25 cellular contexts compared by ENCODE assay signal in the genomic region with DNA sequence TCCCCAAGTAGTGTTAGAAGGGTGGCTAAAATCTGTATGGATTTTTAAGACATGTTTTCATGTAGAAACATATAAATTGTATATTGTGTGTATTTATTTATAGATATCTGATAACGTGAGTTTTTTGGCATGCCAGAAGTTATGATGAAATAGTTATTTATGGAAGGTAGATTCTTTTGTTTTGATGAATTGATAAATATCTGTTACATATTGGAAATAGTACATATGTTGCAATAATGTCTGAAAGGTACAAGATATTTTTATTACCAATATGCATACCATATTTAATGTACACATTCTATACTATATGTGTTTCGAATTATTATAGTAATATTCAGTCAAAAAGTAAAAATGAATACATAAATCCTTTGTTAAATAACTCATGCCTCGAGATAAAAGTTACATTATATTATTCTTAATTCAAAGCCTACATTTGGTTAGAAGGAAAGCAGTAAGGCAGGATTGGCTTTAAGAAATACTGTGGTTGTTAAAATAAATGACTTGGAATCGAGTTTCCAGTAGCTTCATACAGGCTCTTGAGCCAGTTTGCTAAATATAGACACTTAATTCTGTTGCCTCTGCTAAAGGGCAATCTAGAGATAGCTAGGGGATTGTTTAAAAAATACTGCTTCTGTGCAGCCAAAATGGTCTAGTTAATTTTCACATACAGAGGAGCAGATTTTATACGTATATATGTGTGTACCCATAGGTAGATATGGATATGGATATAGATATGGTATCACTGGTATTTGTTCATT.
"Had no signal": no experiment of that assay in that cellular context is flagged by ENCODE, and none has a peak within 500 bp of the region (broad histone marks: within the 10 kb centered on the region; RNA-seq: fewer than 3 reads in every experiment).

No MANE protein-coding gene starts in this region.

- DNase-seq: activated CD4-positive, alpha-beta T cell treated with anti-CD3 and anti-CD28 coated beads for 48 hours; activated CD4-positive, alpha-beta T cell treated with anti-CD3 and anti-CD28 coated beads, Interleukin-2, amount 50 U/mL, for 4 hours; activated CD4-positive, CD25-positive, alpha-beta regulatory T cell treated with anti-CD3 and anti-CD28 coated beads, Interleukin-2, amount 50 U/mL, for 72 hours; activated CD8-positive, alpha-beta memory T cell treated with anti-CD3 and anti-CD28 coated beads, Interleukin-2, amount 50 U/mL, for 48 hours; activated CD8-positive, alpha-beta T cell treated with anti-CD3 and anti-CD28 coated beads, Interleukin-2, amount 10 ng/mL, durations not matched to agents 7 days and 5 days; activated T-cell treated with anti-CD3 and anti-CD28 coated beads, Interleukin-2, amount 50 U/mL, for 1 hour; body of pancreas; NCI-H1092; NCI-H1417; NCI-H2029; NCI-H2107; NCI-H345; NCI-H510A; NCI-H526 treated with DMSO at 0.1 percent for 48 hours; NCI-H82; OCI-M1; RPMI8226; SHP77; T-helper 17 cell; T-helper 9 cell had no signal

- FAIRE-seq: bronchial epithelial cell had no signal

- H3K4me2 ChIP-seq: KMS-11 had no signal

- H3K9ac ChIP-seq: KMS-11 had no signal

- H3K36me3 ChIP-seq: ascending aorta had no signal

- H3K27me3 ChIP-seq: ascending aorta, body of pancreas had no signal

- H3K27ac ChIP-seq: ascending aorta, body of pancreas, KMS-11 had no signal

- H3K9me3 ChIP-seq: ascending aorta, body of pancreas had no signal

- H3K4me1 ChIP-seq: ascending aorta, body of pancreas had no signal

- H3K4me3 ChIP-seq: ascending aorta, body of pancreas had no signal

- ATAC-seq: activated CD8-positive, alpha-beta T cell treated with anti-CD3 and anti-CD28 coated beads, Interleukin-2, amount 10 ng/mL, durations not matched to agents 7 days and 5 days; body of pancreas; Panc1; T-helper 17 cell; WTC11 had no signal
